22 cellular contexts compared by ENCODE assay signal in genomic region chr7:157537056-157537455, GRCh38.
"Had no signal": no experiment of that assay in that cellular context is flagged by ENCODE, and none has a peak within 500 bp of the region (broad histone marks: within the 10 kb centered on the region; RNA-seq: fewer than 3 reads in every experiment).

No MANE protein-coding gene starts in this region.

- H3K4me3 ChIP-seq: SJCRH30 had no signal

- H3K27me3 ChIP-seq: SJCRH30 had no signal

- H3K4me3 Mint-ChIP-seq: activated CD4-positive, alpha-beta memory T cell treated with anti-CD3 and anti-CD28 coated beads for 36 hours; activated CD4-positive, alpha-beta T cell treated with anti-CD3 and anti-CD28 coated beads, Interleukin-2, amount 10 ng/mL, durations not matched to agents 7 days and 5 days; activated naive CD4-positive, alpha-beta T cell treated with anti-CD3 and anti-CD28 coated beads, Interleukin-2, amount 10 ng/mL, durations not matched to agents 7 days and 5 days; activated naive CD8-positive, alpha-beta T cell treated with anti-CD3 and anti-CD28 coated beads for 36 hours; activated T-cell treated with anti-CD3 and anti-CD28 coated beads, Interleukin-2, amount 50 U/mL, for 4 hours had no signal

- H3K36me3 Mint-ChIP-seq: activated naive CD4-positive, alpha-beta T cell treated with anti-CD3 and anti-CD28 coated beads, Interleukin-2, amount 10 ng/mL, durations not matched to agents 7 days and 5 days; activated naive CD8-positive, alpha-beta T cell treated with anti-CD3 and anti-CD28 coated beads for 36 hours had no signal

- H3K4me1 ChIP-seq: SJCRH30 had no signal

- DNase-seq: activated CD4-positive, alpha-beta memory T cell treated with anti-CD3 and anti-CD28 coated beads for 36 hours; activated CD4-positive, alpha-beta T cell treated with anti-CD3 and anti-CD28 coated beads, Interleukin-2, amount 10 ng/mL, durations not matched to agents 7 days and 5 days; activated CD4-positive, CD25-positive, alpha-beta regulatory T cell; activated CD8-positive, alpha-beta memory T cell treated with anti-CD3 and anti-CD28 coated beads for 24 hours; activated gamma-delta T cell treated with Interleukin-2 at 50 U/mL for 16 hours; activated naive CD4-positive, alpha-beta T cell treated with anti-CD3 and anti-CD28 coated beads, Interleukin-2, amount 10 ng/mL, durations not matched to agents 7 days and 5 days; activated naive CD8-positive, alpha-beta T cell treated with anti-CD3 and anti-CD28 coated beads for 36 hours; activated T-cell treated with anti-CD3 and anti-CD28 coated beads, Interleukin-2, amount 50 U/mL, for 4 hours; MV-4-11; NCI-H1105; NCI-H1436; NCI-H1694 treated with DMSO at 0.1 percent for 48 hours; NCI-H2029 treated with DMSO at 0.1 percent for 48 hours; NCI-H345; NCI-H510A; NCI-H526 treated with DMSO at 0.1 percent for 48 hours; NCI-H82; SJCRH30; SK-N-SH had no signal

- ATAC-seq: activated T-cell treated with anti-CD3 and anti-CD28 coated beads, Interleukin-2, amount 50 U/mL, for 4 hours had no signal

- H3K27ac Mint-ChIP-seq: activated CD4-positive, alpha-beta memory T cell treated with anti-CD3 and anti-CD28 coated beads for 36 hours; activated CD4-positive, alpha-beta T cell treated with anti-CD3 and anti-CD28 coated beads, Interleukin-2, amount 10 ng/mL, durations not matched to agents 7 days and 5 days; activated naive CD4-positive, alpha-beta T cell treated with anti-CD3 and anti-CD28 coated beads, Interleukin-2, amount 10 ng/mL, durations not matched to agents 7 days and 5 days; activated naive CD8-positive, alpha-beta T cell treated with anti-CD3 and anti-CD28 coated beads for 36 hours; activated T-helper 2 cell treated with anti-CD3 and anti-CD28 coated beads, Interferon-gamma antibody, Interleukin-2, Interleukin-4, amounts not matched to agents 10 μg/mL and 5 μg/mL and 100 μg/mL, durations not matched to agents 14 hours and 24 hours and 36 hours had no signal

- H3K4me1 Mint-ChIP-seq: activated CD4-positive, alpha-beta T cell treated with anti-CD3 and anti-CD28 coated beads, Interleukin-2, amount 10 ng/mL, durations not matched to agents 7 days and 5 days; activated naive CD4-positive, alpha-beta T cell treated with anti-CD3 and anti-CD28 coated beads, Interleukin-2, amount 10 ng/mL, durations not matched to agents 7 days and 5 days; activated naive CD8-positive, alpha-beta T cell treated with anti-CD3 and anti-CD28 coated beads for 36 hours had no signal

- H3K27ac ChIP-seq: KMS-11, SJCRH30, VCaP had no signal

- H3K9me3 Mint-ChIP-seq: activated naive CD4-positive, alpha-beta T cell treated with anti-CD3 and anti-CD28 coated beads, Interleukin-2, amount 10 ng/mL, durations not matched to agents 7 days and 5 days had no signal

- H3K36me3 ChIP-seq: SJCRH30 had no signal

- H3K27me3 Mint-ChIP-seq: activated CD4-positive, alpha-beta memory T cell treated with anti-CD3 and anti-CD28 coated beads for 36 hours; activated naive CD8-positive, alpha-beta T cell treated with anti-CD3 and anti-CD28 coated beads for 36 hours had no signal
